ENCODE assay signal across 12 cellular contexts in genomic region chr4:137226900-137227299, GRCh38.
DNase-seq lines count a peak whose midpoint lies in the region; ATAC-seq and TF ChIP-seq lines count a peak whose summit lies in the region.
"Had no signal": no experiment of that assay in that cellular context is flagged by ENCODE, and none has a peak within 500 bp of the region (broad histone marks: within the 10 kb centered on the region; RNA-seq: fewer than 3 reads in every experiment).

No MANE protein-coding gene starts in this region.

- H3K36me3 ChIP-seq in left ventricle myocardium inferior (no peaks in the 10 kb centered on the region), fibroblast of lung (ENCODE audit: control insufficient read depth, insufficient read depth, low read length) (no peaks in the 10 kb centered on the region)

- no peaks in the 10 kb centered on the region for H4K20me1 ChIP-seq in fibroblast of lung (ENCODE audit: control insufficient read depth, extremely low read depth, insufficient read depth, low read length)

- TF ChIP-seq CTCF in left ventricle myocardium inferior (IDR thresholded peaks at IDR 0.05; ENCODE audit: borderline replicate concordance) (peak; percentile 15), fibroblast of lung (conservative IDR thresholded peaks at IDR 0.05 in 1 of 2, IDR thresholded peaks at IDR 0.05 in 1 of 2; ENCODE audit: low read depth in 1 of 2, low read length in 2 of 2) (peak; percentile 9 to 37)

- no peaks in the 10 kb centered on the region for H3K79me2 ChIP-seq in fibroblast of lung (ENCODE audit: control insufficient read depth, insufficient read depth, low read length)

- DNase-seq in left ventricle myocardium inferior, result no peak
- DNase-seq in left ventricle myocardium superior, result no peak
- DNase-seq in NCI-H82 treated with DMSO at 0.1 percent for 48 hours (lab: John Stamatoyannopoulos, UW; ENCODE audit: unreplicated experiment), result peak; percentile 15
- peak; percentile 6 to 22 for DNase-seq in fibroblast of lung (ENCODE audit: low read depth in 2 of 2)
- DNase-seq in caudate nucleus (lab: John Stamatoyannopoulos, UW), result no peak
- DNase-seq in stimulated activated CD4-positive, alpha-beta T cell treated with anti-CD3 and anti-CD28 coated beads, Interleukin-2, amount 100 ng/mL, for 24 hours, result no peak
- DNase-seq in sciatic nerve (ENCODE audit: low spot score), result no peak
- DNase-seq in erythroblast (lab: John Stamatoyannopoulos, UW), result no peak
- DNase-seq: activated naive CD8-positive, alpha-beta T cell treated with anti-CD3 and anti-CD28 coated beads, Interleukin-2, amount 50 U/mL, for 24 hours; hippocampal formation; posterior cingulate gyrus had no signal

- H3K9ac ChIP-seq in fibroblast of lung (ENCODE audit: insufficient read depth, low read length), result no peak overlapping the region

- TF ChIP-seq POLR2A in erythroblast (IDR thresholded peaks at IDR 0.05; ENCODE audit: low read length), result no peak

- H3K9me3 ChIP-seq in left ventricle myocardium inferior (replicated peaks), result peaks cover 13% of the 10 kb centered on the region
- no peaks in the 10 kb centered on the region for H3K9me3 ChIP-seq in fibroblast of lung (ENCODE audit: control insufficient read depth, insufficient read depth, low read depth, low read length)
- H3K9me3 ChIP-seq: Caco-2 had no signal

- no peak overlapping the region for H2AFZ ChIP-seq in fibroblast of lung (ENCODE audit: low read length)

- ATAC-seq in left ventricle myocardium superior (no peak), sciatic nerve (no peak)
- ATAC-seq: activated naive CD8-positive, alpha-beta T cell treated with anti-CD3 and anti-CD28 coated beads, Interleukin-2, amount 50 U/mL, for 24 hours had no signal

- H3K4me3 ChIP-seq in left ventricle myocardium inferior (no peak overlapping the region), fibroblast of lung (replicated peaks in 1 of 4; ENCODE audit: control extremely low read depth in 1 of 4, insufficient read depth in 1 of 4, low read depth in 3 of 4, low read length in 4 of 4) (no peak overlapping the region)

- H3K27me3 ChIP-seq in left ventricle myocardium inferior (ENCODE audit: low read depth), result no peaks in the 10 kb centered on the region
- H3K27me3 ChIP-seq in fibroblast of lung (ENCODE audit: control insufficient read depth, insufficient read depth, low read length), result no peaks in the 10 kb centered on the region

- H3K27ac ChIP-seq in left ventricle myocardium inferior (replicated peaks), result no peak overlapping the region
- H3K27ac ChIP-seq in fibroblast of lung (ENCODE audit: insufficient read depth, low read length), result no peak overlapping the region
- H3K27ac ChIP-seq in caudate nucleus (ENCODE audit: low read depth, low read length), result no peak overlapping the region

- H3K4me1 ChIP-seq in left ventricle myocardium inferior, result no peaks in the 10 kb centered on the region
- no peaks in the 10 kb centered on the region for H3K4me1 ChIP-seq in fibroblast of lung (ENCODE audit: control insufficient read depth, extremely low read depth, insufficient read depth, low read length)
- H3K4me1 ChIP-seq: Caco-2 had no signal

- no peak overlapping the region for H3K4me2 ChIP-seq in fibroblast of lung (ENCODE audit: extremely low read depth, insufficient read depth, low read length)

- intact Hi-C loops in left ventricle myocardium inferior (cut with micrococcal nuclease), result no loop called here
- intact Hi-C loops in left ventricle myocardium superior (cut with micrococcal nuclease), result no loop called here
- intact Hi-C loops in sciatic nerve (cut with DNase I), result no loop called here

Comparison
In these comparisons a context has a peak if more than half of its experiments do, and no peak if none do; other contexts are left out.
1. DNase-seq: peak in NCI-H82 treated with DMSO at 0.1 percent for 48 hours (single experiment) and fibroblast of lung (2 of 2); none in left ventricle myocardium inferior (single experiment), left ventricle myocardium superior (single experiment), caudate nucleus (0 of 61), stimulated activated CD4-positive, alpha-beta T cell treated with anti-CD3 and anti-CD28 coated beads, Interleukin-2, amount 100 ng/mL, for 24 hours (0 of 2), sciatic nerve (single experiment) and erythroblast (0 of 2).